Comparison of ENCODE assay signal across 8 cellular contexts in genomic region chr3:119677641-119677934, GRCh38. TPM values are rescaled to one million over a fixed set of nuclear protein-coding genes. Genes with fewer than 3 reads are reported as not detected.
DNase-seq lines count a peak whose midpoint lies in the region; ATAC-seq and TF ChIP-seq lines count a peak whose summit lies in the region.

No MANE protein-coding gene starts in this region.

- H3K9me3 ChIP-seq in adipocyte (ENCODE audit: control insufficient read depth, low read length) = no peaks in the 10 kb centered on the region
- no peaks in the 10 kb centered on the region for H3K9me3 ChIP-seq in left lung
- H3K9me3 ChIP-seq in thyroid gland = no peaks in the 10 kb centered on the region

- intact Hi-C loops in left lung (cut with DNase I) (loop anchor here in 1 of 2 donors (10.0 kb wide), 1 partner anchor 83 kb away; the partner anchor contains the start of gene PLA1A), thyroid gland (cut with DNase I) (loop anchor here (10.0 kb wide), 1 partner anchor 183 kb away; the partner anchor contains the start of gene TIMMDC1)

- peak in 1 of 2 donors; percentile 0 for TF ChIP-seq POLR2A in thyroid gland (IDR thresholded peaks at IDR 0.05)

- peak overlapping the region; percentile 98 for H3K27ac Mint-ChIP-seq in activated T-cell treated with anti-CD3 and anti-CD28 coated beads, Interleukin-2, amount 50 U/mL, for 24 hours

- peak overlapping the region; percentile 85 for H3K9ac ChIP-seq in adipocyte (ENCODE audit: low read length)

- H3K4me1 ChIP-seq in adipocyte (ENCODE audit: control insufficient read depth, insufficient read depth, low read length) (peaks cover 17% of the 10 kb centered on the region), left lung (peaks cover 12 to 21% of the 10 kb centered on the region in 2 donors), thyroid gland (peaks cover 11 to 18% of the 10 kb centered on the region in 2 donors)

- 11 to 14% methylated on average over 6 of the region's 6 CpGs for WGBS in thyroid gland, 2 donors

- TF ChIP-seq CTCF in left lung (IDR thresholded peaks at IDR 0.05) = no peak
- no peak for TF ChIP-seq CTCF in thyroid gland (IDR thresholded peaks at IDR 0.05)

- peaks cover 36% of the 10 kb centered on the region for H3K4me1 Mint-ChIP-seq in activated T-cell treated with anti-CD3 and anti-CD28 coated beads, Interleukin-2, amount 50 U/mL, for 24 hours (ENCODE audit: low read depth)

- peak overlapping the region; percentile 83 for H3K4me3 ChIP-seq in adipocyte (ENCODE audit: low read length)
- peak overlapping the region; percentile 55 to 72 for H3K4me3 ChIP-seq in left lung
- H3K4me3 ChIP-seq in thyroid gland (replicated peaks in 1 of 3) = peak overlapping the region in 2 of 3 donors; percentile 28 to 60

- H3K36me3 ChIP-seq in adipocyte (ENCODE audit: control insufficient read depth, insufficient read depth, low read length, severe bottlenecking) = peaks cover 18% of the 10 kb centered on the region
- H3K36me3 ChIP-seq in left lung = peaks cover 0 to 25% of the 10 kb centered on the region in 2 donors
- peaks cover 7 to 22% of the 10 kb centered on the region in 2 donors for H3K36me3 ChIP-seq in thyroid gland

- H3K27ac ChIP-seq in left lung (peak overlapping the region; percentile 95 to 99), thyroid gland (peak overlapping the region; percentile 84 to 93 (median 90))

- no peak for DNase-seq in activated T-cell treated with anti-CD3 and anti-CD28 coated beads, Interleukin-2, amount 50 U/mL, for 24 hours
- DNase-seq in activated T-cell treated with anti-CD3 and anti-CD28 coated beads, Interleukin-2, amount 50 U/mL, for 48 hours = no peak
- DNase-seq in adipocyte (ENCODE audit: low read depth) (no peak), left lung (no peak), thyroid gland (no peak), NCI-H2171 treated with DMSO at 0.1 percent for 48 hours (lab: John Stamatoyannopoulos, UW) (no peak), D341Med (ENCODE audit: low spot score) (no peak)
- no peak for DNase-seq in activated CD4-positive, CD25-positive, alpha-beta regulatory T cell (lab: John Stamatoyannopoulos, UW)

- H3K9me3 Mint-ChIP-seq in activated T-cell treated with anti-CD3 and anti-CD28 coated beads, Interleukin-2, amount 50 U/mL, for 24 hours = no peaks in the 10 kb centered on the region

- H3K27me3 ChIP-seq in adipocyte (replicated peaks; ENCODE audit: control insufficient read depth, insufficient read depth, low read length) (no peaks in the 10 kb centered on the region), left lung (no peaks in the 10 kb centered on the region), thyroid gland (no peaks in the 10 kb centered on the region)

- no peaks in the 10 kb centered on the region for H3K27me3 Mint-ChIP-seq in activated T-cell treated with anti-CD3 and anti-CD28 coated beads, Interleukin-2, amount 50 U/mL, for 24 hours

- H3K4me3 Mint-ChIP-seq in activated T-cell treated with anti-CD3 and anti-CD28 coated beads, Interleukin-2, amount 50 U/mL, for 24 hours = peak overlapping the region; percentile 94

- peaks cover 43% of the 10 kb centered on the region for H3K36me3 Mint-ChIP-seq in activated T-cell treated with anti-CD3 and anti-CD28 coated beads, Interleukin-2, amount 50 U/mL, for 24 hours (ENCODE audit: low read depth)

- ATAC-seq in left lung = no peak

RNA-seq across cellular contexts. Expression of gene COX17, which starts 0.4 kb away (rescaled TPM):
- total RNA-seq in left lung = 10 to 100 TPM; 46.2 to 49.6 TPM
- total RNA-seq in thyroid gland = 10 to 100 TPM; 12.8 to 73.0 (median 46.0) TPM

RNA-seq across cellular contexts. Expression of gene POPDC2, which starts 17.2 kb away (rescaled TPM):
- total RNA-seq in left lung (1 to 10 TPM; 1.3 to 3.4 TPM), thyroid gland (1 to 10 TPM; 1.9 to 5.4 (median 4.6) TPM)

RNA-seq across cellular contexts. Expression of gene CFAP91, which starts 25.2 kb away (rescaled TPM):
- 1 to 10 TPM; 1.1 to 5.6 TPM for total RNA-seq in left lung
- total RNA-seq in thyroid gland = 10 to 100 TPM in 3 of 4 donors, 1 to 10 TPM in 1; 9.4 to 28.0 (median 22.8) TPM
